9 cellular contexts compared by ENCODE assay signal in the genomic region with DNA sequence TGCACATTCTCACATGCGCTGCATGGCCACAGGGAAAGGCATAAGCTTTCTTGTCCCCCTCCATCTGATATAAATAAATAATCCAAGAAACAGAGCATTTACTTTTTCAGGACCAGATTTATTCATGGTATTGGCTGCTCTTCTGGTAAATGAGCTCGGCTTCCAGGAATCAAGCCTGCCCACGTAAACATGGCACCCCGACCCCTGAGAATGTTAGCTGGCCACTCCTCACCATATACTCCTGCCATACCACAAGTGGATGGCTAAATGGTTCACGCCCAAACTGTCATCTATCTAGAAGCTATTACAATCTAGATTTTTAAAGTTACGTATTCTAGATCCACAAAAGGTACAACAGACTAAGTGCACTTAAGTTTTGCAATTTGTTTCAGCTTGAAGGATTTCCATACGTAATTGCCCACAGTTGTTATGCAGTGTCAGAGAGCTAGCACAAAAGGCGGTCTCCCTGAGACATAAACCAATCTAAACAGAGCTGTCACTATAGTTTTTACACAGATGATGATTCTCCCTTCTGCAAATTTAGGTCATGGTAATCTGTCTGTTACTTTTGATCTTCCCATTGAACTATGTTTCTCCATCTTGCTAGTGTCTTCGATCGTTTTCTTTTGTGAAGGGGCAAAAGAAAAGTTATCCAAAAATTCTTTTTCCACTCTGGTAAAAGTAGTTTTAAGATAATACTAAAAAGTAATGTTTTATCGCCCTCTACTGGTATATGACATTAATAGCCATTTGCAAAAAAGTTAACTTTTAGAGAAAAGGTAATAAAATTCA. TPM values are rescaled to one million over a fixed set of nuclear protein-coding genes. Genes with fewer than 3 reads are reported as not detected.
DNase-seq lines count a peak whose midpoint lies in the region; ATAC-seq and TF ChIP-seq lines count a peak whose summit lies in the region.
"Had no signal": no experiment of that assay in that cellular context is flagged by ENCODE, and none has a peak within 500 bp of the region (broad histone marks: within the 10 kb centered on the region; RNA-seq: fewer than 3 reads in every experiment).

No MANE protein-coding gene starts in this region.

- ATAC-seq in lower lobe of right lung (no peak), HG03354 (IDR thresholded peaks at IDR 0.05; ENCODE audit: poor library complexity, severe bottlenecking, unreplicated experiment) (no peak)

- H3K27me3 ChIP-seq in lower lobe of right lung (ENCODE audit: low read depth) = no peaks in the 10 kb centered on the region

- no peaks in the 10 kb centered on the region for H3K9me3 ChIP-seq in lower lobe of right lung

- peaks cover 7% of the 10 kb centered on the region for H3K4me1 ChIP-seq in lower lobe of right lung

- TF ChIP-seq CTCF in astrocyte of the spinal cord (IDR thresholded peaks at IDR 0.05; ENCODE audit: low read depth, low read length) (peak; percentile 34), lower lobe of right lung (IDR thresholded peaks at IDR 0.05) (peak; percentile 70)

- no peak overlapping the region for H3K27ac ChIP-seq in lower lobe of right lung

- DNase-seq in NCI-H1417 (lab: John Stamatoyannopoulos, UW) = peak in 2 of 3 experiments; percentile 27 to 39
- DNase-seq in NCI-H1417 treated with DMSO at 0.1 percent for 48 hours (lab: John Stamatoyannopoulos, UW) = no peak
- peak; percentile 8 for DNase-seq in NCI-H146 (lab: John Stamatoyannopoulos, UW)
- peak; percentile 60 for DNase-seq in astrocyte of the spinal cord (ENCODE audit: low read depth, low spot score)
- DNase-seq in lower lobe of right lung = no peak
- no peak for DNase-seq in T-helper 9 cell
- no peak for DNase-seq in RPMI8226
- DNase-seq: activated B cell treated with CpG ODN at 0.5 μM for 24 hours had no signal

- no peaks in the 10 kb centered on the region for H3K36me3 ChIP-seq in lower lobe of right lung

- intact Hi-C loops in lower lobe of right lung (cut with DNase I) = loop anchor here (10.0 kb wide), 1 partner anchor 618 kb away; no protein-coding TSS in a partner anchor

- H3K4me3 ChIP-seq in astrocyte of the spinal cord (ENCODE audit: low read depth, low read length) (no peak overlapping the region), lower lobe of right lung (no peak overlapping the region)

- in situ Hi-C loops in astrocyte of the spinal cord (cut with HindIII; ENCODE audit: low sequenced_read_pairs) = no loop called here

RNA-seq across cellular contexts. Expression of a gene that starts 16.2 kb away (rescaled TPM):
- 19.9 TPM for total RNA-seq in lower lobe of right lung

Comparison
In these comparisons a context has a peak if more than half of its experiments do, and no peak if none do; other contexts are left out.
1. DNase-seq: peak in NCI-H1417 (2 of 3), NCI-H146 (single experiment) and astrocyte of the spinal cord (single experiment); none in NCI-H1417 treated with DMSO at 0.1 percent for 48 hours (single experiment), lower lobe of right lung (single experiment), T-helper 9 cell (single experiment) and RPMI8226 (single experiment).